In genomic region chr2:69164379-69164778, GRCh38 we compare ENCODE assay signal across 11 cellular contexts.
DNase-seq lines count a peak whose midpoint lies in the region; TF ChIP-seq lines count a peak whose summit lies in the region.
"Had no signal": no experiment of that assay in that cellular context is flagged by ENCODE, and none has a peak within 500 bp of the region (broad histone marks: within the 10 kb centered on the region; RNA-seq: fewer than 3 reads in every experiment).

No MANE protein-coding gene starts in this region.

- no peak overlapping the region for H3K4me3 ChIP-seq in Peyer's patch
- H3K4me3 ChIP-seq in mucosa of rectum (ENCODE audit: low read length in 2 of 2), result no peak overlapping the region

- DNase-seq in AG08395 (ENCODE audit: low spot score), result peak; percentile 81
- DNase-seq in Peyer's patch, result no peak
- peak; percentile 28 for DNase-seq in fibroblast of gingiva (ENCODE audit: low read depth)
- no peak for DNase-seq in NCI-H1417 (lab: John Stamatoyannopoulos, UW)
- DNase-seq in GOT3 (lab: John Stamatoyannopoulos, UW), result no peak
- DNase-seq in GM19238 (ENCODE audit: insufficient read length, low spot score), result no peak
- no peak for DNase-seq in NCI-H2227 (lab: John Stamatoyannopoulos, UW; ENCODE audit: unreplicated experiment)
- DNase-seq: effector memory CD8-positive, alpha-beta T cell; KBM-7; NCI-H774 had no signal

- no peak for TF ChIP-seq POLR2A in Peyer's patch (IDR thresholded peaks at IDR 0.05)

- no peak for TF ChIP-seq CTCF in Peyer's patch (IDR thresholded peaks at IDR 0.05)

- H3K36me3 ChIP-seq in Peyer's patch, result no peaks in the 10 kb centered on the region
- no peaks in the 10 kb centered on the region for H3K36me3 ChIP-seq in mucosa of rectum (ENCODE audit: control insufficient read depth in 2 of 2, insufficient read depth in 2 of 2, low read length in 2 of 2)

- H3K4me1 ChIP-seq in Peyer's patch, result peaks cover 0 to 18% (median 0%) of the 10 kb centered on the region in 4 donors
- H3K4me1 ChIP-seq in mucosa of rectum (ENCODE audit: control insufficient read depth in 2 of 2, insufficient read depth in 2 of 2, low read length in 2 of 2), result peaks cover 0 to 11% of the 10 kb centered on the region in 2 donors

- peak overlapping the region in 3 of 4 donors; percentile 7 to 82 (median 72) for H3K27ac ChIP-seq in Peyer's patch
- peak overlapping the region; percentile 53 to 59 for H3K27ac ChIP-seq in mucosa of rectum (ENCODE audit: low read depth in 2 of 2, low read length in 2 of 2)

- H3K9ac ChIP-seq in mucosa of rectum (ENCODE audit: low read depth in 1 of 2, low read length in 2 of 2), result no peak overlapping the region

- H3K27me3 ChIP-seq in Peyer's patch (no peaks in the 10 kb centered on the region), mucosa of rectum (ENCODE audit: control insufficient read depth in 2 of 2, insufficient read depth in 2 of 2, low read length in 2 of 2) (no peaks in the 10 kb centered on the region)

- H3K9me3 ChIP-seq in Peyer's patch, result no peaks in the 10 kb centered on the region
- no peaks in the 10 kb centered on the region for H3K9me3 ChIP-seq in mucosa of rectum (ENCODE audit: control insufficient read depth in 2 of 2, low read length in 2 of 2)

Comparison
In these comparisons a context has a peak if more than half of its experiments do, and no peak if none do; other contexts are left out.
1. DNase-seq: peak in AG08395 (single experiment) and fibroblast of gingiva (single experiment); none in Peyer's patch (0 of 3), NCI-H1417 (0 of 3), GOT3 (single experiment), GM19238 (single experiment) and NCI-H2227 (single experiment).